8 cellular contexts compared by ENCODE assay signal in the genomic region with DNA sequence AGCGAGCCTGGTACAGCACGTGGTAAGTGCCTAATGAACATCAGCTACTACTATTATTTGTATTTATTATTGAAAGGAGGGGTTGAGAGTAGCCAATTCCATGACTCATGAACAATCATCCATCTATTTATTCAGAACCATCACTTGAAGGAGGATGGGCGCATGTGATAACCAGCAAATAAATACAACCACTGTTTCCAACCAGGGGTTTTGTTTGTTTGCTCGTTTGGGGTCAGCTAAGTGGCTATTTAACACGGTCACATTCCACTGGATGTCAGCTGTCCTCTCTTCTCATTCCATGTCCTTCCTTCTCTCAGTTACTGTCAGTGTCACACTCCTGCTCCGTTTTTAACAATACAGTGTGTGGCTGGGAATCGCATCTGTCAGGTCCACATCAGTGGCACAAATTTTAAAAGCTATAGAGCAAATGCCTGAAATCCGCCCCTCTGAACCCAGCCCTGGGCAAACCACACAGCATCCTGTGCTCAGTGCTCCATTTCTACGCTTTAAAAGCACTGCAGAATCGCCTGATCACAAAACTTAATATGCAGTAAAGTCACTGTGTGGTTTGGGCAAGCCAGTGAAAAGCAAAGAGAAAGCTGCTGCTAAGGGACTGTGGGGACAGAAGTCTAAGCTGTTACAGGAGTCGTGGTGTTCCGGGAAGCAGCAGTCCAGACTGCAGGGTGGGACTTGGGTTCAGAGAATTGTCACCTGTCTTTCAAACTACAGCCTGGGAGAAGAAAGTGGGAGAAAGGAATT. TPM values are rescaled to one million over a fixed set of nuclear protein-coding genes. Genes with fewer than 3 reads are reported as not detected.
DNase-seq lines count a peak whose midpoint lies in the region; ATAC-seq, FAIRE-seq and TF ChIP-seq lines count a peak whose summit lies in the region.

No MANE protein-coding gene starts in this region.

- peak overlapping the region; percentile 17 for H3K4me3 ChIP-seq in BLaER1
- no peak overlapping the region for H3K4me3 ChIP-seq in HEK293 (ENCODE audit: low read depth, low read length)
- no peak overlapping the region for H3K4me3 ChIP-seq in astrocyte (ENCODE audit: insufficient read depth, low read depth, low read length)
- no peak overlapping the region for H3K4me3 ChIP-seq in mucosa of descending colon

- DNase-seq in astrocyte (ENCODE audit: low read depth) (no peak), mucosa of descending colon (no peak), SW480 (ENCODE audit: low spot score) (no peak), DMS153 (lab: John Stamatoyannopoulos, UW) (no peak)

- H3K4me2 ChIP-seq in BLaER1 (peak overlapping the region; percentile 98), astrocyte (ENCODE audit: low read length) (peak overlapping the region; percentile 23)

- no peak for FAIRE-seq in astrocyte (lab: Jason Lieb, UNC)

- CTCF ChIA-PET in HEK293 (lab: Yijun Ruan, JAX), result interaction anchor here (0.5 to 5.3 kb wide), 8 partner anchors 8 to 1199 kb away, joined by 3 to 38 read pairs (median 4); partner anchors contain the start of gene RAPGEF1

- no peak overlapping the region for H3K4me3 Mint-ChIP-seq in astrocyte (ENCODE audit: unreplicated experiment)

- no peaks in the 10 kb centered on the region for H3K9me3 Mint-ChIP-seq in astrocyte (ENCODE audit: unreplicated experiment)

- peak overlapping the region; percentile 82 for H3K27ac Mint-ChIP-seq in astrocyte (ENCODE audit: unreplicated experiment)

- peaks cover 87% of the 10 kb centered on the region for H4K20me1 ChIP-seq in BLaER1
- peaks cover 77% of the 10 kb centered on the region for H4K20me1 ChIP-seq in astrocyte (ENCODE audit: insufficient read depth, low read length)

- H3K79me2 ChIP-seq in astrocyte (ENCODE audit: insufficient read depth, low read length), result peaks cover 77% of the 10 kb centered on the region

- H3K4me1 Mint-ChIP-seq in astrocyte (ENCODE audit: low read depth, unreplicated experiment), result peaks cover 84% of the 10 kb centered on the region

- no peaks in the 10 kb centered on the region for H3K27me3 Mint-ChIP-seq in astrocyte (ENCODE audit: low read depth, unreplicated experiment)

- H2AFZ ChIP-seq in astrocyte (ENCODE audit: low read depth, low read length), result no peak overlapping the region

- peak overlapping the region; percentile 57 for H3K9ac ChIP-seq in BLaER1
- no peak overlapping the region for H3K9ac ChIP-seq in astrocyte (ENCODE audit: low read length)

- H3K4me1 ChIP-seq in BLaER1 (peaks cover 98% of the 10 kb centered on the region), HEK293 (ENCODE audit: control insufficient read depth, insufficient read depth, low read length) (peaks cover 37% of the 10 kb centered on the region), astrocyte (ENCODE audit: insufficient read depth, low read length) (peaks cover 61% of the 10 kb centered on the region), mucosa of descending colon (ENCODE audit: low read depth) (peaks cover 75% of the 10 kb centered on the region)

- no peaks in the 10 kb centered on the region; the same call in 1 of the 2 replicates for H3K36me3 ChIP-seq in BLaER1
- no peaks in the 10 kb centered on the region for H3K36me3 ChIP-seq in HEK293 (ENCODE audit: control insufficient read depth in 2 of 2, insufficient read depth in 1 of 2, low read length in 2 of 2)
- H3K36me3 ChIP-seq in astrocyte (ENCODE audit: insufficient read depth, low read length), result no peaks in the 10 kb centered on the region
- no peaks in the 10 kb centered on the region for H3K36me3 ChIP-seq in mucosa of descending colon (ENCODE audit: low read depth)

- TF ChIP-seq CTCF in HEK293 (tag by site-specific recombination; IDR thresholded peaks at IDR 0.05) (no peak), astrocyte (IDR thresholded peaks at IDR 0.05; ENCODE audit: insufficient read depth, low read depth, low read length) (no peak), mucosa of descending colon (IDR thresholded peaks at IDR 0.05) (no peak)

- H3K27ac ChIP-seq in BLaER1 (peak overlapping the region; percentile 88), HEK293 (ENCODE audit: extremely low read depth, low read depth, low read length) (no peak overlapping the region), astrocyte (ENCODE audit: low read depth, low read length) (no peak overlapping the region)

- peaks cover 12% of the 10 kb centered on the region for H3K36me3 Mint-ChIP-seq in astrocyte (ENCODE audit: low read depth, unreplicated experiment)

- intact Hi-C loops in mucosa of descending colon (cut with DNase I, micrococcal nuclease), result loop anchor here in 1 of 2 donors (10.0 kb wide), 1 partner anchor 57 kb away; no protein-coding TSS in a partner anchor

- POLR2A ChIA-PET in HEK293 (lab: Yijun Ruan, JAX), result interaction anchor here (1.3 to 3.1 kb wide), 2 partner anchors 12 to 53 kb away, joined by 3 to 14 read pairs; no protein-coding TSS in a partner anchor

- H3K9me3 ChIP-seq in BLaER1, result peaks cover under 1% of the 10 kb centered on the region; the same call in 1 of the 2 replicates
- H3K9me3 ChIP-seq in HEK293 (ENCODE audit: control insufficient read depth, insufficient read depth, low read depth, low read length), result no peaks in the 10 kb centered on the region
- no peaks in the 10 kb centered on the region for H3K9me3 ChIP-seq in astrocyte (ENCODE audit: insufficient read depth, low read depth, low read length)
- no peaks in the 10 kb centered on the region for H3K9me3 ChIP-seq in mucosa of descending colon

- H3K27me3 ChIP-seq in BLaER1 (no peaks in the 10 kb centered on the region), astrocyte (ENCODE audit: insufficient read depth, low read length) (no peaks in the 10 kb centered on the region)

- ATAC-seq in mucosa of descending colon (peak; percentile 5), HG03196 (IDR thresholded peaks at IDR 0.05; ENCODE audit: unreplicated experiment) (no peak), HG03469 (IDR thresholded peaks at IDR 0.05; ENCODE audit: unreplicated experiment) (no peak)

TF ChIP-seq in HEK293, 187 proteins besides CTCF, POLR2A, EP300 and RAD21:
- TF ChIP-seq PRDM1 (tag by site-specific recombination; IDR thresholded peaks at IDR 0.05) (peak; percentile 69; the same call in 1 of the 2 replicates), ZNF785 (tag by site-specific recombination; IDR thresholded peaks at IDR 0.05) (no peak), ZNF747 (tag by site-specific recombination; IDR thresholded peaks at IDR 0.05) (no peak), ZNF521 (tag by site-specific recombination; IDR thresholded peaks at IDR 0.05) (no peak), ZNF473 (tag by site-specific recombination; IDR thresholded peaks at IDR 0.05) (no peak), ZNF768 (tag by site-specific recombination; IDR thresholded peaks at IDR 0.05) (no peak), ZNF23 (tag by site-specific recombination; IDR thresholded peaks at IDR 0.05; ENCODE audit: borderline replicate concordance) (no peak)
- TF ChIP-seq, protein P1, sequence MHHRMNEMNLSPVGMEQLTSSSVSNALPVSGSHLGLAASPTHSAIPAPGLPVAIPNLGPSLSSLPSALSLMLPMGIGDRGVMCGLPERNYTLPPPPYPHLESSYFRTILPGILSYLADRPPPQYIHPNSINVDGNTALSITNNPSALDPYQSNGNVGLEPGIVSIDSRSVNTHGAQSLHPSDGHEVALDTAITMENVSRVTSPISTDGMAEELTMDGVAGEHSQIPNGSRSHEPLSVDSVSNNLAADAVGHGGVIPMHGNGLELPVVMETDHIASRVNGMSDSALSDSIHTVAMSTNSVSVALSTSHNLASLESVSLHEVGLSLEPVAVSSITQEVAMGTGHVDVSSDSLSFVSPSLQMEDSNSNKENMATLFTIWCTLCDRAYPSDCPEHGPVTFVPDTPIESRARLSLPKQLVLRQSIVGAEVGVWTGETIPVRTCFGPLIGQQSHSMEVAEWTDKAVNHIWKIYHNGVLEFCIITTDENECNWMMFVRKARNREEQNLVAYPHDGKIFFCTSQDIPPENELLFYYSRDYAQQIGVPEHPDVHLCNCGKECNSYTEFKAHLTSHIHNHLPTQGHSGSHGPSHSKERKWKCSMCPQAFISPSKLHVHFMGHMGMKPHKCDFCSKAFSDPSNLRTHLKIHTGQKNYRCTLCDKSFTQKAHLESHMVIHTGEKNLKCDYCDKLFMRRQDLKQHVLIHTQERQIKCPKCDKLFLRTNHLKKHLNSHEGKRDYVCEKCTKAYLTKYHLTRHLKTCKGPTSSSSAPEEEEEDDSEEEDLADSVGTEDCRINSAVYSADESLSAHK (tag by site-specific recombination; IDR thresholded peaks at IDR 0.05), result no peak

RNA-seq across cellular contexts. Expression of gene RAPGEF1, which starts 8.5 kb away (rescaled TPM):
- total RNA-seq in astrocyte (63.2 and 76.8 TPM in 2 replicates), mucosa of descending colon (100 to 1,000 TPM in 1 of 3 donors, 10 to 100 TPM in 2; 67.1 to 103 (median 84.2) TPM)
